Comparison of ENCODE assay signal across 14 cellular contexts in genomic region chr16:11102523-11102898, GRCh38.
DNase-seq lines count a peak whose midpoint lies in the region; ATAC-seq, FAIRE-seq and TF ChIP-seq lines count a peak whose summit lies in the region.
"Had no signal": no experiment of that assay in that cellular context is flagged by ENCODE, and none has a peak within 500 bp of the region (broad histone marks: within the 10 kb centered on the region; RNA-seq: fewer than 3 reads in every experiment).

No MANE protein-coding gene starts in this region.

- no peak for ATAC-seq in DND-41 (ENCODE audit: insufficient read depth, low read depth)
- ATAC-seq in upper lobe of left lung (ENCODE audit: low FRiP score in 2 of 2) = no peak
- ATAC-seq: left cardiac atrium had no signal

- H3K27ac Mint-ChIP-seq in brain = peak overlapping the region; percentile 11 to 95 (median 83)

- TF ChIP-seq CTCF in DND-41 (IDR thresholded peaks at IDR 0.05; ENCODE audit: borderline replicate concordance, extremely low read depth, low read length, poor library complexity, severe bottlenecking) (no peak), brain (conservative IDR thresholded peaks at IDR 0.05) (peak in 1 of 2 experiments; percentile 0), upper lobe of left lung (IDR thresholded peaks at IDR 0.05) (no peak)

- peak overlapping the region in 5 of 11 experiments; percentile 6 to 49 (median 21); a peak in 3 of 22 replicates for H3K9ac ChIP-seq in BLaER1 treated with 17β-estradiol and CSF1 and Interleukin-3, amounts not matched to agents 10 nM and 100 nM
- H3K9ac ChIP-seq in DND-41 (ENCODE audit: low read depth, low read length) (no peak overlapping the region), mucosa of rectum (ENCODE audit: low read depth in 1 of 2, low read length in 2 of 2) (no peak overlapping the region)
- H3K9ac ChIP-seq: BLaER1 had no signal

- 80 to 88% methylated on average over 3 of the region's 3 CpGs for WGBS in upper lobe of left lung, 2 donors

- H3K4me1 ChIP-seq in BLaER1 treated with 17β-estradiol and CSF1 and Interleukin-3, amounts not matched to agents 10 nM and 100 nM = peaks cover 27 to 82% (median 75%) of the 10 kb centered on the region in 10 experiments
- H3K4me1 ChIP-seq in DND-41 (ENCODE audit: insufficient read depth, low read length) = peaks cover 60% of the 10 kb centered on the region
- H3K4me1 ChIP-seq in mucosa of rectum (ENCODE audit: control insufficient read depth in 2 of 2, insufficient read depth in 2 of 2, low read length in 2 of 2) = peaks cover 20 to 35% of the 10 kb centered on the region in 2 donors
- H3K4me1 ChIP-seq in effector memory CD4-positive, alpha-beta T cell (ENCODE audit: control insufficient read depth, insufficient read depth, low read length, poor library complexity, severe bottlenecking) = peaks cover 16% of the 10 kb centered on the region
- H3K4me1 ChIP-seq in upper lobe of left lung = peaks cover 29 to 60% (median 47%) of the 10 kb centered on the region in 4 donors

- H3K27me3 Mint-ChIP-seq in brain = no peaks in the 10 kb centered on the region

- H3K9me3 Mint-ChIP-seq in brain = peaks cover 0 to 2% (median 0%) of the 10 kb centered on the region in 5 experiments

- H3K4me2 ChIP-seq in BLaER1 treated with 17β-estradiol and CSF1 and Interleukin-3, amounts not matched to agents 10 nM and 100 nM = peak overlapping the region in 10 of 11 experiments; percentile 7 to 90 (median 84); a peak in 14 of 22 replicates
- no peak overlapping the region for H3K4me2 ChIP-seq in DND-41 (ENCODE audit: insufficient read depth, low read length)
- H3K4me2 ChIP-seq: BLaER1 had no signal

- no peaks in the 10 kb centered on the region for H3K27me3 ChIP-seq in BLaER1 treated with 17β-estradiol and CSF1 and Interleukin-3, amounts not matched to agents 10 nM and 100 nM
- no peaks in the 10 kb centered on the region for H3K27me3 ChIP-seq in DND-41 (ENCODE audit: insufficient read depth, low read length, poor library complexity)
- H3K27me3 ChIP-seq in mucosa of rectum (ENCODE audit: control insufficient read depth in 2 of 2, insufficient read depth in 2 of 2, low read length in 2 of 2) = no peaks in the 10 kb centered on the region
- H3K27me3 ChIP-seq in effector memory CD4-positive, alpha-beta T cell (replicated peaks; ENCODE audit: control insufficient read depth, insufficient read depth, low read length, poor library complexity, severe bottlenecking) = no peaks in the 10 kb centered on the region
- no peaks in the 10 kb centered on the region for H3K27me3 ChIP-seq in upper lobe of left lung
- H3K27me3 ChIP-seq: BLaER1 had no signal

- peak overlapping the region in 1 of 5 experiments; percentile 11 for H3K4me3 Mint-ChIP-seq in brain

- peaks cover 5 to 22% (median 14%) of the 10 kb centered on the region in 11 experiments; a peak in 14 of 22 replicates for H3K36me3 ChIP-seq in BLaER1 treated with 17β-estradiol and CSF1 and Interleukin-3, amounts not matched to agents 10 nM and 100 nM
- peaks cover 16% of the 10 kb centered on the region for H3K36me3 ChIP-seq in DND-41 (ENCODE audit: insufficient read depth, low read length)
- H3K36me3 ChIP-seq in mucosa of rectum (ENCODE audit: control insufficient read depth in 2 of 2, insufficient read depth in 2 of 2, low read length in 2 of 2) = no peaks in the 10 kb centered on the region
- no peaks in the 10 kb centered on the region for H3K36me3 ChIP-seq in effector memory CD4-positive, alpha-beta T cell (ENCODE audit: control insufficient read depth, insufficient read depth, low read length)
- H3K36me3 ChIP-seq in upper lobe of left lung = peaks cover 0 to 11% (median 2%) of the 10 kb centered on the region in 4 donors

- no peak for FAIRE-seq in HTR-8/SVneo (lab: Jason Lieb, UNC)

- H3K27ac ChIP-seq in BLaER1 treated with 17β-estradiol and CSF1 and Interleukin-3, amounts not matched to agents 10 nM and 100 nM = peak overlapping the region in 9 of 11 experiments; percentile 62 to 87 (median 84); a peak in 18 of 22 replicates
- H3K27ac ChIP-seq in DND-41 (ENCODE audit: low read length) (peak overlapping the region; percentile 57), mucosa of rectum (ENCODE audit: low read depth in 2 of 2, low read length in 2 of 2) (peak overlapping the region; percentile 16 to 38), upper lobe of left lung (peak overlapping the region in 2 of 4 donors; percentile 24 to 78)
- H3K27ac ChIP-seq in effector memory CD4-positive, alpha-beta T cell (ENCODE audit: insufficient read depth, low read length, poor library complexity, severe bottlenecking) = no peak overlapping the region

- no peak for TF ChIP-seq POLR2A in upper lobe of left lung (IDR thresholded peaks at IDR 0.05)

- H3K36me3 Mint-ChIP-seq in brain = peaks cover 4% of the 10 kb centered on the region

- H3K79me2 ChIP-seq in DND-41 (ENCODE audit: insufficient read depth, low read length) = no peaks in the 10 kb centered on the region

- DNase-seq in DND-41 (no peak), SKM-1 (lab: John Stamatoyannopoulos, UW; ENCODE audit: unreplicated experiment) (no peak), HTR-8/SVneo (ENCODE audit: insufficient read length, low spot score) (no peak), upper lobe of left lung (no peak)
- no peak for DNase-seq in effector memory CD4-positive, alpha-beta T cell
- DNase-seq: activated CD4-positive, alpha-beta T cell treated with anti-CD3 and anti-CD28 coated beads, Interleukin-2, amount 50 U/mL, for 48 hours; activated gamma-delta T cell; left cardiac atrium; NCI-H1436 treated with DMSO at 0.1 percent for 48 hours; SHP77 had no signal

- no peaks in the 10 kb centered on the region for H4K20me1 ChIP-seq in BLaER1 treated with 17β-estradiol and CSF1 and Interleukin-3, amounts not matched to agents 10 nM and 100 nM
- H4K20me1 ChIP-seq in DND-41 (ENCODE audit: insufficient read depth, low read length) = no peaks in the 10 kb centered on the region
- H4K20me1 ChIP-seq: BLaER1 had no signal

- peaks cover 84% of the 10 kb centered on the region for H3K4me1 Mint-ChIP-seq in brain

- no peaks in the 10 kb centered on the region for H3K9me3 ChIP-seq in BLaER1 treated with 17β-estradiol and CSF1 and Interleukin-3, amounts not matched to agents 10 nM and 100 nM (replicated peaks in 1 of 11)
- H3K9me3 ChIP-seq in DND-41 (ENCODE audit: insufficient read depth, low read length, severe bottlenecking) (no peaks in the 10 kb centered on the region), mucosa of rectum (ENCODE audit: control insufficient read depth in 2 of 2, low read length in 2 of 2) (no peaks in the 10 kb centered on the region), upper lobe of left lung (no peaks in the 10 kb centered on the region)
- H3K9me3 ChIP-seq in effector memory CD4-positive, alpha-beta T cell (ENCODE audit: control insufficient read depth, low read length) = no peaks in the 10 kb centered on the region
- H3K9me3 ChIP-seq: BLaER1 had no signal

- TF ChIP-seq EP300 in upper lobe of left lung (IDR thresholded peaks at IDR 0.05) = no peak

- no peak overlapping the region for H2AFZ ChIP-seq in DND-41 (ENCODE audit: low read depth, low read length)

- no peak overlapping the region for H3K4me3 ChIP-seq in BLaER1 treated with 17β-estradiol and CSF1 and Interleukin-3, amounts not matched to agents 10 nM and 100 nM
- H3K4me3 ChIP-seq in DND-41 (ENCODE audit: low read depth in 1 of 2, low read length in 2 of 2) = no peak overlapping the region
- H3K4me3 ChIP-seq in mucosa of rectum (ENCODE audit: low read length in 2 of 2) = no peak overlapping the region
- no peak overlapping the region for H3K4me3 ChIP-seq in effector memory CD4-positive, alpha-beta T cell (ENCODE audit: insufficient read depth, low read depth, low read length, poor library complexity, severe bottlenecking)
- H3K4me3 ChIP-seq in upper lobe of left lung = no peak overlapping the region
- H3K4me3 ChIP-seq: BLaER1 had no signal
